Comparison of ENCODE assay signal across 15 cellular contexts in genomic region chr3:9851383-9851782, GRCh38. TPM values are rescaled to one million over a fixed set of nuclear protein-coding genes. Genes with fewer than 3 reads are reported as not detected.
"Had no signal": no experiment of that assay in that cellular context is flagged by ENCODE, and none has a peak within 500 bp of the region (broad histone marks: within the 10 kb centered on the region; RNA-seq: fewer than 3 reads in every experiment).

No MANE protein-coding gene starts in this region.

RNA-seq across cellular contexts. Expression of gene CIDEC, which starts 28.7 kb away (rescaled TPM):
- total RNA-seq: chondrocyte, dermis microvascular lymphatic vessel endothelial cell, endothelial cell of umbilical vein, epithelial cell of proximal tubule, fibroblast of villous mesenchyme, foreskin keratinocyte, frontal cortex, glomerular endothelial cell, kidney epithelial cell, left lung, lower lobe of right lung, lung microvascular endothelial cell, mesothelial cell of epicardium, myocyte had no signal
- polyA plus RNA-seq: keratinocyte had no signal
